Comparison of ENCODE assay signal across 37 cellular contexts in the genomic region with DNA sequence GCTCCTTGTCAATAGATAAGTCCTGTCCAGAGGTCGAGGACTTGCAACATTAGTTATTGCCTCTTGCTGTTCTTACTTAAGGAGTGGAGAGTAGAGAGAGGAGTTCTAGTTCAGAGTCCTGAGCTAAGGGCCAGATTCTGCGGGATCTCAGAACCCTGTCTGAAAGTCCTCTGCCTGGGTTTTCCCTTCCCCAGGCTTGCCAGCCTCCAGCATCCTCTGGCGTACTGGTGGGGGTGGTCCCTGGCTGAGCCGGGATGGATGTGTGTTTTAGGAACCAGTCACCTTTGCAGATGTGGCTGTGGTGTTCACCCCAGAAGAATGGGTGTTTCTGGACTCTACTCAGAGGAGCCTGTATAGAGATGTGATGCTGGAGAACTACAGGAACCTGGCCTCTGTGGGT. TPM values are rescaled to one million over a fixed set of nuclear protein-coding genes. Genes with fewer than 3 reads are reported as not detected.
"Had no signal": no experiment of that assay in that cellular context is flagged by ENCODE, and none has a peak within 500 bp of the region (broad histone marks: within the 10 kb centered on the region; RNA-seq: fewer than 3 reads in every experiment).

No MANE protein-coding gene starts in this region.

- H3K27ac Mint-ChIP-seq: activated B cell treated with CpG ODN at 0.5 μM for 24 hours; activated CD4-positive, alpha-beta memory T cell treated with anti-CD3 and anti-CD28 coated beads for 36 hours; activated CD4-positive, alpha-beta T cell treated with anti-CD3 and anti-CD28 coated beads, Interleukin-2, amount 10 ng/mL, durations not matched to agents 24 days and 14 days; activated CD8-positive, alpha-beta T cell treated with anti-CD3 and anti-CD28 coated beads for 36 hours; activated naive CD4-positive, alpha-beta T cell treated with anti-CD3 and anti-CD28 coated beads for 36 hours; activated naive CD4-positive, alpha-beta T cell treated with anti-CD3 and anti-CD28 coated beads, Interleukin-2, amount 50 U/mL, for 72 hours; activated naive CD8-positive, alpha-beta T cell treated with anti-CD3 and anti-CD28 coated beads for 36 hours; activated T-helper 17 cell treated with anti-CD3 and anti-CD28 coated beads, Interleukin-2, amount 50 U/mL, for 72 hours; T-helper 1 cell treated with Interleukin-12 subunit alpha and Interleukin-12 subunit beta and Interleukin-4 antibody, amounts not matched to agents 30 μg/mL and 1 μg/mL, for 36 hours; T-helper 2 cell treated with Interferon-gamma antibody and Interleukin-4, amounts not matched to agents 5 μg/mL and 100 μg/mL, for 36 hours had no signal

- H3K27ac ChIP-seq: adrenal gland, body of pancreas, brain microvascular endothelial cell, breast epithelium, VCaP had no signal

- H3K4me1 Mint-ChIP-seq: activated B cell treated with CpG ODN at 0.5 μM for 24 hours; activated CD4-positive, alpha-beta T cell treated with anti-CD3 and anti-CD28 coated beads, Interleukin-2, amount 10 ng/mL, durations not matched to agents 24 days and 14 days; activated naive CD8-positive, alpha-beta T cell treated with anti-CD3 and anti-CD28 coated beads for 36 hours; activated T-helper 17 cell treated with anti-CD3 and anti-CD28 coated beads, Interleukin-2, amount 50 U/mL, for 72 hours had no signal

- DNase-seq: activated B cell treated with CpG ODN at 0.5 μM for 24 hours; activated CD4-positive, alpha-beta memory T cell treated with anti-CD3 and anti-CD28 coated beads for 36 hours; activated CD4-positive, alpha-beta T cell treated with anti-CD3 and anti-CD28 coated beads for 4 hours; activated CD4-positive, alpha-beta T cell treated with anti-CD3 and anti-CD28 coated beads, Interleukin-2, amount 10 ng/mL, durations not matched to agents 24 days and 14 days; activated CD4-positive, alpha-beta T cell treated with anti-CD3 and anti-CD28 coated beads, Interleukin-2, amount 50 U/mL, for 1 hour; activated CD4-positive, alpha-beta T cell treated with anti-CD3 and anti-CD28 coated beads, Interleukin-2, amount 50 U/mL, for 4 hours; activated CD4-positive, CD25-positive, alpha-beta regulatory T cell treated with anti-CD3 and anti-CD28 coated beads, Interleukin-2, amount 50 U/mL, for 72 hours; activated CD8-positive, alpha-beta memory T cell treated with anti-CD3 and anti-CD28 coated beads, Interleukin-2, amount 50 U/mL, for 4 hours; activated CD8-positive, alpha-beta T cell treated with anti-CD3 and anti-CD28 coated beads for 36 hours; activated effector memory CD4-positive, alpha-beta T cell treated with anti-CD3 and anti-CD28 coated beads, Interleukin-2, amount 50 U/mL, for 16 hours; activated gamma-delta T cell treated with Interleukin-2 at 50 U/mL for 16 hours; activated naive CD4-positive, alpha-beta T cell; activated naive CD4-positive, alpha-beta T cell treated with anti-CD3 and anti-CD28 coated beads for 36 hours; activated naive CD4-positive, alpha-beta T cell treated with anti-CD3 and anti-CD28 coated beads, Interleukin-2, amount 50 U/mL, for 16 hours; activated naive CD8-positive, alpha-beta T cell treated with anti-CD3 and anti-CD28 coated beads for 36 hours; activated T-cell treated with anti-CD3 and anti-CD28 coated beads for 4 hours; activated T-cell treated with anti-CD3 and anti-CD28 coated beads, Interleukin-2, amount 50 U/mL, for 1 hour; activated T-cell treated with anti-CD3 and anti-CD28 coated beads, Interleukin-2, amount 50 U/mL, for 48 hours; adrenal gland; amniotic stem cell; aorta; body of pancreas; brain microvascular endothelial cell; central memory CD4-positive, alpha-beta T cell; T-helper 1 cell; T-helper 2 cell; T-helper 9 cell had no signal

- H3K4me3 ChIP-seq: adrenal gland, body of pancreas, breast epithelium had no signal

- ATAC-seq: activated CD8-positive, alpha-beta T cell treated with anti-CD3 and anti-CD28 coated beads for 36 hours; activated naive CD4-positive, alpha-beta T cell treated with anti-CD3 and anti-CD28 coated beads, Interleukin-2, amount 50 U/mL, for 72 hours; activated T-helper 17 cell treated with anti-CD3 and anti-CD28 coated beads, Interleukin-2, amount 50 U/mL, for 72 hours; body of pancreas had no signal

- FAIRE-seq: astrocyte, TTC549 had no signal

- H3K27me3 ChIP-seq: adrenal gland, body of pancreas, brain microvascular endothelial cell, breast epithelium had no signal

- H3K27me3 Mint-ChIP-seq: activated B cell treated with CpG ODN at 0.5 μM for 24 hours; activated CD4-positive, alpha-beta memory T cell treated with anti-CD3 and anti-CD28 coated beads for 36 hours; activated CD4-positive, alpha-beta T cell treated with anti-CD3 and anti-CD28 coated beads, Interleukin-2, amount 10 ng/mL, durations not matched to agents 24 days and 14 days; activated CD8-positive, alpha-beta T cell treated with anti-CD3 and anti-CD28 coated beads for 36 hours; activated naive CD8-positive, alpha-beta T cell treated with anti-CD3 and anti-CD28 coated beads for 36 hours; activated T-helper 17 cell treated with anti-CD3 and anti-CD28 coated beads, Interleukin-2, amount 50 U/mL, for 72 hours had no signal

- H3K4me1 ChIP-seq: adrenal gland, body of pancreas, breast epithelium had no signal

- H3K4me3 Mint-ChIP-seq: activated B cell treated with CpG ODN at 0.5 μM for 24 hours; activated CD4-positive, alpha-beta memory T cell treated with anti-CD3 and anti-CD28 coated beads for 36 hours; activated CD4-positive, alpha-beta T cell treated with anti-CD3 and anti-CD28 coated beads, Interleukin-2, amount 10 ng/mL, durations not matched to agents 24 days and 14 days; activated CD8-positive, alpha-beta T cell treated with anti-CD3 and anti-CD28 coated beads for 36 hours; activated naive CD4-positive, alpha-beta T cell treated with anti-CD3 and anti-CD28 coated beads for 36 hours; activated naive CD8-positive, alpha-beta T cell treated with anti-CD3 and anti-CD28 coated beads for 36 hours; activated T-helper 17 cell treated with anti-CD3 and anti-CD28 coated beads, Interleukin-2, amount 50 U/mL, for 72 hours; T-helper 1 cell treated with Interleukin-12 subunit alpha and Interleukin-12 subunit beta and Interleukin-4 antibody, amounts not matched to agents 30 μg/mL and 1 μg/mL, for 36 hours; T-helper 2 cell treated with Interferon-gamma antibody and Interleukin-4, amounts not matched to agents 5 μg/mL and 100 μg/mL, for 36 hours had no signal

RNA-seq across cellular contexts. Expression of a gene that starts 41.2 kb away (rescaled TPM):
- total RNA-seq: activated B cell treated with CpG ODN at 0.5 μM for 24 hours; activated CD4-positive, alpha-beta memory T cell treated with anti-CD3 and anti-CD28 coated beads for 36 hours; activated CD4-positive, alpha-beta T cell treated with anti-CD3 and anti-CD28 coated beads, Interleukin-2, amount 10 ng/mL, durations not matched to agents 24 days and 14 days; activated CD8-positive, alpha-beta memory T cell treated with anti-CD3 and anti-CD28 coated beads for 36 hours; activated CD8-positive, alpha-beta T cell treated with anti-CD3 and anti-CD28 coated beads for 36 hours; activated naive CD4-positive, alpha-beta T cell treated with anti-CD3 and anti-CD28 coated beads for 36 hours; activated naive CD4-positive, alpha-beta T cell treated with anti-CD3 and anti-CD28 coated beads, Interleukin-2, amount 50 U/mL, for 72 hours; activated naive CD8-positive, alpha-beta T cell treated with anti-CD3 and anti-CD28 coated beads for 36 hours; activated T-helper 17 cell treated with anti-CD3 and anti-CD28 coated beads, Interleukin-2, amount 50 U/mL, for 72 hours; astrocyte; body of pancreas; cerebellum had no signal
- polyA plus RNA-seq: adrenal gland, aorta had no signal
